ENCODE assay signal across 8 cellular contexts in the genomic region with DNA sequence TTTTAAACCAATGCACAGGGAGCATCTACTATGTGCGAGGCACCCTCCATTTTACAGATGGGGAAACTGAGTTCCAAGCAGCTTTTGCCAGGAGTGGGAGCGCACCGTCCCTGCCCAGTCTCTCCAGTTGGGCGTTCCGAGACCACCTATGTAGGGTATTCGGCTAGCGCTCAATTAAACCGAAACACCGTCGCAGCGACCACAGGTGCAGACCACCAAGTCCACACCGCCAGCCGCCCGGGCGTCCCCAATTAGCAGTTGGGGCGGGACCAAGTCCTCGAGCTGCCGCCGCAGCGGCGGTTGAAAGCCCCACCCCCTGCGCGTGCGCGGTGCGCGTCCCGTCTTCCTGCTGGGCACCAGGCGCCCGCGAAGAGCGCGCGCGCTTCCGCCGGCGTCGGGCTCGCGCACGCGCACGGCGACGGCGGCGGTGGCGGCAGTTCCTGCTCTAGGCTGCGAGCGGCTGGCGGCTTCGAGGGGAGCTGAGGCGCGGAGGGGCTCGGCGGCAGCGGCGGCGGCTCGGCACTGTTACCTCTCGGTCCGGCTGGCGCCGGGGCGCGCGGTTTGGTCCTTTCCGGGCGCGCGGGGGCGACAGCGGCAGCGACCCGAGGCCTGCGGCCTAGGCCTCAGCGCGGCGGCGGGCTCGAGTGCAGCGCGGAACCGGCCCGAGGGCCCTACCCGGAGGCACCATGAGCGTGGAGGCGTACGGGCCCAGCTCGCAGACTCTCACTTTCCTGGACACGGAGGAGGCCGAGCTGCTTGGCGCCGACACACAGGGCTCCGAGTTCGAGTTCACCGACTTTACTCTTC. TPM values are rescaled to one million over a fixed set of nuclear protein-coding genes. Genes with fewer than 3 reads are reported as not detected.
DNase-seq lines count a peak whose midpoint lies in the region; ATAC-seq and TF ChIP-seq lines count a peak whose summit lies in the region.

A gene (plus strand): TSS at position 436 of the 807 bp plus-strand sequence. CDS start 251 bp downstream, at position 687.

- H3K9me3 Mint-ChIP-seq in chondrocyte (ENCODE audit: low read depth), result peaks cover 6% of the 10 kb centered on the region

- peaks cover 2% of the 10 kb centered on the region for H3K27me3 Mint-ChIP-seq in chondrocyte (ENCODE audit: low read depth)

- TF ChIP-seq CTCF in AG10803 (conservative IDR thresholded peaks at IDR 0.05; ENCODE audit: low read length) (no peak), chondrocyte (IDR thresholded peaks at IDR 0.05) (peak; percentile 39)

- peak within 1 kb of the TSS; percentile 84 for H3K27ac Mint-ChIP-seq in chondrocyte (ENCODE audit: unreplicated experiment)

- DNase-seq in AG10803 (ENCODE audit: low read depth) (peak; percentile 88), NCI-H460 (ENCODE audit: extremely low read depth, low read depth) (peak; percentile 83), chondrocyte (ENCODE audit: low spot score) (peak; percentile 97), kidney tubule cell (ENCODE audit: low spot score) (peak; percentile 92)
- DNase-seq in activated CD4-positive, alpha-beta T cell treated with anti-CD3 and anti-CD28 coated beads for 24 hours (ENCODE audit: low read depth in 2 of 2), result peak; percentile 89 to 96
- peak; percentile 86 to 95 (median 95) for DNase-seq in stimulated activated CD4-positive, alpha-beta T cell treated with anti-CD3 and anti-CD28 coated beads, Interleukin-1b, Interleukin-23, amount 100 ng/mL, for 24 hours (ENCODE audit: low read depth in 4 of 4, low spot score in 1 of 4)

- H3K4me3 ChIP-seq in AG10803 (ENCODE audit: low read length), result peak within 1 kb of the TSS; percentile 86

- H3K4me3 Mint-ChIP-seq in chondrocyte (ENCODE audit: unreplicated experiment), result peak within 1 kb of the TSS; percentile 88

- peaks cover 36% of the 10 kb centered on the region for H3K4me1 Mint-ChIP-seq in chondrocyte (ENCODE audit: low read depth)

- H3K36me3 Mint-ChIP-seq in chondrocyte (ENCODE audit: low read depth), result peaks cover 5% of the 10 kb centered on the region

- ATAC-seq in GM19043 (IDR thresholded peaks at IDR 0.05; ENCODE audit: low read depth, unreplicated experiment) (peak; percentile 74), HG03354 (IDR thresholded peaks at IDR 0.05; ENCODE audit: poor library complexity, severe bottlenecking, unreplicated experiment) (peak; percentile 82)

RNA-seq across cellular contexts. Expression of the gene that starts here (rescaled TPM):
- total RNA-seq in NCI-H460 (2014; rRNA removed; shearing (Covaris generic)), result 21.1 and 23.3 TPM in 2 replicates
- polyA plus RNA-seq in NCI-H460 (2014; cell fraction: nucleus; rRNA removed), result 57.0 and 63.3 TPM in 2 replicates
- total RNA-seq in chondrocyte, result 38.6 to 45.3 TPM (median 40.4 TPM) in 3 replicates

Comparison
In these comparisons a context has a peak if more than half of its experiments do, and no peak if none do; other contexts are left out.
1. Peak in every context shown above with its lines: DNase-seq, ATAC-seq and H3K4me3 ChIP-seq.